Comparison of ENCODE assay signal across 8 cellular contexts in the genomic region with DNA sequence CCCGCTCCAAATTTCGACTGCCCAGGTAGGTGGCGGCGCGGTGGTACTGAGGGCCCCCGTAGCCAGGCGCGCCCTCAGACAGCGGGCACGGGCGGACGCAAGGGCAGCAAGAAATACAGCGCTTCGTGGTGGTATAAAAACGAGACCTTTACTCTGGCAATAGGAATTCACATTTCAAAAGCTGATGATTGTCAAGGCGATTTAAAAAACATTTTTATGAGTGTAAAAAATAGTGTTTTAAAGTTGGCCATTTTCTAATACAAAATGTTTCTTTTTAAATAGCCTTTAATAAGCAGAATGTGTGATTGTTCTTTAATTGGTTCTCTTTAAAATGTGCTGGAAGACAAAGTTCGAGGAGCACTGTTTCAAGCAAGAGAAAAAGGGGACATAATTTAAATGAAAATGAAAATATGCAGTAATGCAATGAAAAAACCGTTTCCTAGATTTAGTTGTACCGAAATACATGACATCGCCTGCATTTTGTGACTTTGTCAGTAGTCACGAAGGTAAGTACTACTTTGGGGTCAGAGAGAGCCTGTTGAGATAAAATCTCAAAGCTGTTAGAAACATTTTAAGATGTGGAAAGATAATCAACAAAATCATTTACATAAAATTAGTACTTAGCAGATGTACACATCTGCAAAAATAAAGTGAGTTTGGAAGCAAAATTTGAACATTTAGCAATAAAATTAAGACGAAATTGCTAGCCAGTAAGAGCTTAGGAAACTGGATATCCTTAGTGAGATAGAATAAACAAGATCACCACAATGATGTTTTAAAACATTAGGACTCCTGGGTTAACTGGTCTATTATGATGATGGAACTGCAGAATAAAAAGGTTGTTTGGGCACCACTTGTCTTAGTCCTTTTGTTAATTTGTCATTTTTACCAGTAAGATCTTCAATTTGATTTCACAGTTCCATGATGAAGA. TPM values are rescaled to one million over a fixed set of nuclear protein-coding genes. Genes with fewer than 3 reads are reported as not detected.
DNase-seq lines count a peak whose midpoint lies in the region; ATAC-seq and TF ChIP-seq lines count a peak whose summit lies in the region.

No MANE protein-coding gene starts in this region.

- H3K4me1 Mint-ChIP-seq in endothelial cell (ENCODE audit: unreplicated experiment), result peaks cover 13% of the 10 kb centered on the region

- POLR2A ChIA-PET in Panc1 (lab: Charles Lee), result interaction anchor here (0.5 kb wide), 1 partner anchor 159 kb away, joined by 3 read pairs; no protein-coding TSS in a partner anchor

- no peak overlapping the region for H3K4ac ChIP-seq in neuronal stem cell (ENCODE audit: low read length)

- H3K79me1 ChIP-seq in neuronal stem cell (ENCODE audit: low read depth, low read length), result peaks cover 6% of the 10 kb centered on the region

- peak overlapping the region; percentile 88 for H2BK5ac ChIP-seq in neuronal stem cell (ENCODE audit: low read length)

- peak overlapping the region; percentile 100 for H3K23ac ChIP-seq in neuronal stem cell (ENCODE audit: low read depth, low read length, poor library complexity)

- peak; percentile 19 for DNase-seq in NOMO-1 treated with DMSO at 0.1 percent for 48 hours (lab: John Stamatoyannopoulos, UW; ENCODE audit: unreplicated experiment)
- no peak for DNase-seq in NOMO-1 treated with dmso at 0.1 percent for 144 hours (lab: John Stamatoyannopoulos, UW; ENCODE audit: unreplicated experiment)
- DNase-seq in Panc1 (ENCODE audit: low read depth, low spot score), result no peak
- DNase-seq in endothelial cell (ENCODE audit: low spot score), result no peak
- DNase-seq in neuronal stem cell (ENCODE audit: low spot score), result no peak
- no peak for DNase-seq in effector CD8-positive, alpha-beta T cell (lab: John Stamatoyannopoulos, UW)
- DNase-seq in AG08395 (ENCODE audit: low spot score), result no peak

- H3K18ac ChIP-seq in neuronal stem cell (ENCODE audit: low read length), result peak overlapping the region; percentile 98

- TF ChIP-seq CTCF in Panc1 (IDR thresholded peaks at IDR 0.05), result no peak
- TF ChIP-seq CTCF in endothelial cell (IDR thresholded peaks at IDR 0.05; ENCODE audit: unreplicated experiment), result no peak

- H3K9me3 ChIP-seq in Panc1 (ENCODE audit: control insufficient read depth, insufficient read depth, low read depth, low read length), result no peaks in the 10 kb centered on the region
- no peaks in the 10 kb centered on the region for H3K9me3 ChIP-seq in neuronal stem cell (replicated peaks in 1 of 2; ENCODE audit: control insufficient read depth in 2 of 2, insufficient read depth in 1 of 2, low read depth in 1 of 2, low read length in 2 of 2)

- H3K9ac ChIP-seq in neuronal stem cell (ENCODE audit: low read depth, low read length, poor library complexity), result peak overlapping the region; percentile 85

- no peak overlapping the region for H2AK5ac ChIP-seq in neuronal stem cell (ENCODE audit: low read depth, low read length)

- H3K27me3 ChIP-seq in Panc1 (ENCODE audit: control insufficient read depth, insufficient read depth, low read length) (no peaks in the 10 kb centered on the region), neuronal stem cell (ENCODE audit: control insufficient read depth in 3 of 3, insufficient read depth in 3 of 3, low read depth in 1 of 3, low read length in 3 of 3) (no peaks in the 10 kb centered on the region)

- peak overlapping the region; percentile 99 for H3K4me3 Mint-ChIP-seq in endothelial cell (ENCODE audit: unreplicated experiment)

- H3K4me1 ChIP-seq in Panc1 (ENCODE audit: control insufficient read depth, insufficient read depth, low read length) (peaks cover 9% of the 10 kb centered on the region; the same call in 1 of the 2 replicates), neuronal stem cell (ENCODE audit: control insufficient read depth in 2 of 2, insufficient read depth in 1 of 2, low read depth in 1 of 2, low read length in 2 of 2) (peaks cover 1 to 14% of the 10 kb centered on the region in 2 donors)

- CTCF ChIA-PET in Panc1 (lab: Charles Lee), result no interaction called here

- H3K27ac ChIP-seq in Panc1 (ENCODE audit: low read length) (peak overlapping the region; percentile 88), neuronal stem cell (replicated peaks; ENCODE audit: low read length) (peak overlapping the region; percentile 85)

- peak overlapping the region; percentile 92 for H3K14ac ChIP-seq in neuronal stem cell (ENCODE audit: low read length)

- peaks cover 11% of the 10 kb centered on the region for H3K36me3 Mint-ChIP-seq in endothelial cell (ENCODE audit: low read depth, unreplicated experiment)

- no peak overlapping the region for H4K91ac ChIP-seq in neuronal stem cell (ENCODE audit: low read depth, low read length, poor library complexity)

- TSS peak; percentile 89 for BruUV-seq in Panc1 (replicated peaks; lab: Mats Ljungman, UMichigan)

- no peaks in the 10 kb centered on the region for H3K9me3 Mint-ChIP-seq in endothelial cell (ENCODE audit: unreplicated experiment)

- in situ Hi-C loops in Panc1 (cut with HindIII; ENCODE audit: low pct_unique_long_range_greater_than_20kb, low sequenced_read_pairs), result no loop called here

- no CpG with 5 or more reads among the region's 22 CpGs for WGBS in neuronal stem cell (ENCODE audit: extremely low coverage in 2 of 2, insufficient read length in 2 of 2, insufficient replicate concordance in 1 of 2), 2 donors

- H3K4me3 ChIP-seq in Panc1 (ENCODE audit: low read depth in 2 of 2, low read length in 2 of 2) (peak overlapping the region; percentile 89 to 90), neuronal stem cell (ENCODE audit: low read length in 2 of 2) (peak overlapping the region; percentile 92 to 98)

- ATAC-seq in Panc1 (no peak), GM19328 (IDR thresholded peaks at IDR 0.05; ENCODE audit: unreplicated experiment) (no peak)

- peaks cover 8% of the 10 kb centered on the region for H3K27me3 Mint-ChIP-seq in endothelial cell (ENCODE audit: unreplicated experiment)

- H3K4me2 ChIP-seq in neuronal stem cell (ENCODE audit: insufficient read depth, low read length, poor library complexity, severe bottlenecking), result peak overlapping the region; percentile 78

- no peak overlapping the region for H2BK12ac ChIP-seq in neuronal stem cell (ENCODE audit: low read length)

- peaks cover 7% of the 10 kb centered on the region for H3K36me3 ChIP-seq in Panc1 (ENCODE audit: control insufficient read depth, insufficient read depth, low read length)
- peaks cover 0 to 19% of the 10 kb centered on the region in 2 donors for H3K36me3 ChIP-seq in neuronal stem cell (replicated peaks in 1 of 2; ENCODE audit: control insufficient read depth in 2 of 2, insufficient read depth in 2 of 2, low read length in 2 of 2)

- H2BK120ac ChIP-seq in neuronal stem cell (ENCODE audit: low read depth, low read length), result no peak overlapping the region

- no peak overlapping the region for H2BK15ac ChIP-seq in neuronal stem cell (ENCODE audit: low read length)

- H2AFZ ChIP-seq in neuronal stem cell (ENCODE audit: low read length), result peak overlapping the region; percentile 97

- H4K8ac ChIP-seq in neuronal stem cell (ENCODE audit: low read depth, low read length), result no peak overlapping the region

- intact Hi-C loops in Panc1 (cut with micrococcal nuclease; ENCODE audit: unreplicated experiment), result no loop called here

- peak overlapping the region; percentile 93 for H3K27ac Mint-ChIP-seq in endothelial cell (ENCODE audit: unreplicated experiment)

RNA-seq across cellular contexts. Expression of a gene that starts 1.1 kb away (rescaled TPM):
- total RNA-seq in Panc1 (2021; ENCODE audit: unreplicated experiment) (70.0 TPM), endothelial cell (ENCODE audit: unreplicated experiment) (36.8 TPM)
- 50.9 TPM for polyA plus RNA-seq in Panc1 (2012; ENCODE audit: insufficient read length)
- 74.3 TPM for polyA plus RNA-seq in neuronal stem cell (2013, experiment 1 of 2)
- polyA plus RNA-seq in neuronal stem cell (2013, experiment 2 of 2), result 73.2 TPM
